ENCODE assay signal across 17 cellular contexts in the genomic region with DNA sequence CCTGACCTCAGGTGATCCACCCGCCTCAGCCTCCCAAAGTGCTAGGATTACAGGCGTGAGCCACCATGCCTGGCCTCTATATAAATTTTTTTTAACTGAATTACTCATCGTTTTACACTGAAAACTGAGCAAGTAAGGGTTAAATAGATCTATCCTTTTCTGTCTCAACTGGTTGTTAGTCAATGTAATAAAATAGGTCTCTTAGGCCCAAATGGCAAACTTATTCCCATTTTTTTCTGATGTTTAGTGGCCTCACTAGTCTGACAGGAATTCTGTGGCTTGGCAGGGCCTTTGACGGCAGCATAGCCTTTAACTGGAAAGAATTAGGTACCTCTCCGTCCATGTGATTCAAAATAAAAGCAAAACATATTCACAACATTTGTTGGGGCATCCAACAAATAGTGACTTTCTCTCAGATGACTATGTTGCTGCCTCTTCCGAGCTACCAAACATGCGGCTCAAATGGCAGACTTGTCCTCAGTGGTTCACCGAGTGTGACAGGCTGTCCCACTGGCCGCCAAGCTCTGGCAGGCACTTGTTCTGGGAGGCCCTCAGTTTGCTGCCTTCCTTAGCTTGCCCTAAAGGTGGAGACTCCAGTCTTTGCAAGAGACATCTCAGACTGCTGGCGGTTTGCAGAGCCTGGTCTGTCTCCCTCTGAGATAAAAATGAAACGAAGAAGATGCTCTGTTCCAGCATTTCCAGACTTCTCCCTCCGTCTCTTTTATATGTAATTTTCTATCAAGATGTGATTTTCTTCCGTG. TPM values are rescaled to one million over a fixed set of nuclear protein-coding genes. Genes with fewer than 3 reads are reported as not detected.
DNase-seq lines count a peak whose midpoint lies in the region; ATAC-seq and TF ChIP-seq lines count a peak whose summit lies in the region.
"Had no signal": no experiment of that assay in that cellular context is flagged by ENCODE, and none has a peak within 500 bp of the region (broad histone marks: within the 10 kb centered on the region; RNA-seq: fewer than 3 reads in every experiment).

No MANE protein-coding gene starts in this region.

- no peak overlapping the region for H3K27ac ChIP-seq in thyroid gland
- no peak overlapping the region for H3K27ac ChIP-seq in CD8-positive, alpha-beta T cell (ENCODE audit: low read depth, low read length)
- H3K27ac ChIP-seq: PC-9 had no signal

- intact Hi-C loops in thyroid gland (cut with DNase I) = no loop called here
- intact Hi-C loops in CD8-positive, alpha-beta T cell (cut with DNase I, micrococcal nuclease) = no loop called here

- no peak overlapping the region for H3K27ac Mint-ChIP-seq in CD8-positive, alpha-beta T cell
- H3K27ac Mint-ChIP-seq: HFFc6; T-helper 1 cell treated with Interleukin-12 subunit alpha and Interleukin-12 subunit beta and Interleukin-4 antibody, amounts not matched to agents 30 μg/mL and 1 μg/mL, for 36 hours had no signal

- 76% methylated on average over 13 of the region's 13 CpGs for WGBS in thyroid gland, 2 donors

- DNase-seq in NCI-H2227 (lab: John Stamatoyannopoulos, UW; ENCODE audit: unreplicated experiment) (peak; percentile 71), NCI-H2227 treated with DMSO at 0.1 percent for 48 hours (lab: John Stamatoyannopoulos, UW) (no peak), adipocyte (ENCODE audit: low read depth) (no peak), iPS-NIHi7 (ENCODE audit: extremely low spot score) (peak; percentile 76), thyroid gland (peak; percentile 20 to 52), NCI-H1436 treated with DMSO at 0.1 percent for 48 hours (lab: John Stamatoyannopoulos, UW) (no peak), 8988T (no peak)
- no peak for DNase-seq in CD8-positive, alpha-beta T cell
- DNase-seq: activated naive CD4-positive, alpha-beta T cell treated with Interleukin-2 at 50 U/mL for 16 hours; HFFc6; IMR-90; PC-9 had no signal

- peaks cover 8% of the 10 kb centered on the region for H3K4me1 Mint-ChIP-seq in CD8-positive, alpha-beta T cell (ENCODE audit: low read depth)

- peaks cover 33% of the 10 kb centered on the region for H3K4me1 ChIP-seq in adipocyte (ENCODE audit: control insufficient read depth, insufficient read depth, low read length)
- H3K4me1 ChIP-seq in thyroid gland = peaks cover 5 to 18% of the 10 kb centered on the region in 2 donors
- peaks cover 5% of the 10 kb centered on the region for H3K4me1 ChIP-seq in CD8-positive, alpha-beta T cell (ENCODE audit: insufficient read depth, low read length)

- H3K36me3 Mint-ChIP-seq in CD8-positive, alpha-beta T cell = no peaks in the 10 kb centered on the region

- CTCF ChIA-PET in CD8-positive, alpha-beta T cell (lab: Charles Lee) = no interaction called here

- POLR2A ChIA-PET in CD8-positive, alpha-beta T cell (lab: Charles Lee) = no interaction called here

- no peaks in the 10 kb centered on the region for H3K9me3 Mint-ChIP-seq in CD8-positive, alpha-beta T cell
- H3K9me3 Mint-ChIP-seq: activated CD8-positive, alpha-beta T cell treated with anti-CD3 and anti-CD28 coated beads for 36 hours; central memory CD8-positive, alpha-beta T cell; HFFc6; T-helper 1 cell treated with Interleukin-12 subunit alpha and Interleukin-12 subunit beta and Interleukin-4 antibody, amounts not matched to agents 30 μg/mL and 1 μg/mL, for 36 hours had no signal

- H3K36me3 ChIP-seq in adipocyte (ENCODE audit: control insufficient read depth, insufficient read depth, low read length, severe bottlenecking) (no peaks in the 10 kb centered on the region), thyroid gland (no peaks in the 10 kb centered on the region)
- no peaks in the 10 kb centered on the region for H3K36me3 ChIP-seq in CD8-positive, alpha-beta T cell (ENCODE audit: insufficient read depth, low read length)

- peak overlapping the region; percentile 34 for H3K4me3 ChIP-seq in adipocyte (ENCODE audit: low read length)
- no peak overlapping the region for H3K4me3 ChIP-seq in thyroid gland (replicated peaks in 1 of 3)
- H3K4me3 ChIP-seq in CD8-positive, alpha-beta T cell (ENCODE audit: low read depth, low read length) = no peak overlapping the region
- H3K4me3 ChIP-seq: PC-9, skin epidermis had no signal

- ATAC-seq in CD8-positive, alpha-beta T cell = no peak

- H3K9ac ChIP-seq in adipocyte (ENCODE audit: low read length) = peak overlapping the region; percentile 1

- TF ChIP-seq POLR2A in thyroid gland (IDR thresholded peaks at IDR 0.05) = no peak

- H3K4me3 Mint-ChIP-seq in CD8-positive, alpha-beta T cell = no peak overlapping the region
- H3K4me3 Mint-ChIP-seq: activated CD8-positive, alpha-beta T cell treated with anti-CD3 and anti-CD28 coated beads for 36 hours; central memory CD8-positive, alpha-beta T cell; HFFc6; T-helper 1 cell treated with Interleukin-12 subunit alpha and Interleukin-12 subunit beta and Interleukin-4 antibody, amounts not matched to agents 30 μg/mL and 1 μg/mL, for 36 hours had no signal

- H3K27me3 ChIP-seq in adipocyte (replicated peaks; ENCODE audit: control insufficient read depth, insufficient read depth, low read length) (peaks cover 12% of the 10 kb centered on the region), thyroid gland (no peaks in the 10 kb centered on the region)
- H3K27me3 ChIP-seq in CD8-positive, alpha-beta T cell (ENCODE audit: insufficient read depth, low read length) = no peaks in the 10 kb centered on the region

- peaks cover 21% of the 10 kb centered on the region for H3K27me3 Mint-ChIP-seq in CD8-positive, alpha-beta T cell (ENCODE audit: low read depth)

- TF ChIP-seq CTCF in thyroid gland (IDR thresholded peaks at IDR 0.05) = no peak
- TF ChIP-seq CTCF in CD8-positive, alpha-beta T cell (IDR thresholded peaks at IDR 0.05) = no peak

- H3K9me3 ChIP-seq in adipocyte (ENCODE audit: control insufficient read depth, low read length) = no peaks in the 10 kb centered on the region
- no peaks in the 10 kb centered on the region for H3K9me3 ChIP-seq in thyroid gland
- H3K9me3 ChIP-seq in CD8-positive, alpha-beta T cell (ENCODE audit: low read length) = no peaks in the 10 kb centered on the region

RNA-seq across cellular contexts. Expression of gene ATP1A4, which starts 17.4 kb away (rescaled TPM):
- total RNA-seq in thyroid gland = not detected
- not detected for total RNA-seq in CD8-positive, alpha-beta T cell
- total RNA-seq: A172; activated CD8-positive, alpha-beta T cell treated with anti-CD3 and anti-CD28 coated beads for 36 hours; HFFc6; IMR-90; PC-9 had no signal

RNA-seq across cellular contexts. Expression of gene CASQ1, which starts 21.6 kb away (rescaled TPM):
- total RNA-seq in thyroid gland = not detected
- total RNA-seq in CD8-positive, alpha-beta T cell = not detected
- total RNA-seq: activated CD8-positive, alpha-beta T cell treated with anti-CD3 and anti-CD28 coated beads for 36 hours; PC-9 had no signal

RNA-seq across cellular contexts. Expression of gene PEA15, which starts 36.4 kb away (rescaled TPM):
- 10 to 100 TPM; 47.9 to 68.5 (median 50.2) TPM for total RNA-seq in thyroid gland
- total RNA-seq in CD8-positive, alpha-beta T cell = 10 to 100 TPM in 1 of 2 experiments, 1 to 10 TPM in 1; 9.1 to 10.9 TPM

RNA-seq across cellular contexts. Expression of gene ATP1A2, which starts 53.2 kb away (rescaled TPM):
- 1 to 10 TPM; 1.1 to 4.2 (median 2.6) TPM for total RNA-seq in thyroid gland
- total RNA-seq in CD8-positive, alpha-beta T cell = not detected
- total RNA-seq: activated CD8-positive, alpha-beta T cell treated with anti-CD3 and anti-CD28 coated beads for 36 hours had no signal

Comparison
In these comparisons a context has a peak if more than half of its experiments do, and no peak if none do; other contexts are left out.
1. DNase-seq: peak in NCI-H2227 (single experiment), iPS-NIHi7 (single experiment) and thyroid gland (2 of 2); none in NCI-H2227 treated with DMSO at 0.1 percent for 48 hours (single experiment), adipocyte (single experiment), NCI-H1436 treated with DMSO at 0.1 percent for 48 hours (single experiment), 8988T (single experiment) and CD8-positive, alpha-beta T cell (0 of 7).
2. RNA of gene PEA15, which starts 36.4 kb away (total RNA-seq): 47.9 to 68.5 TPM in thyroid gland; 9.1 to 10.9 TPM in CD8-positive, alpha-beta T cell; every median in the first group is over 4 times any median in the second.